1 cellular context compared by ENCODE assay signal in the genomic region with DNA sequence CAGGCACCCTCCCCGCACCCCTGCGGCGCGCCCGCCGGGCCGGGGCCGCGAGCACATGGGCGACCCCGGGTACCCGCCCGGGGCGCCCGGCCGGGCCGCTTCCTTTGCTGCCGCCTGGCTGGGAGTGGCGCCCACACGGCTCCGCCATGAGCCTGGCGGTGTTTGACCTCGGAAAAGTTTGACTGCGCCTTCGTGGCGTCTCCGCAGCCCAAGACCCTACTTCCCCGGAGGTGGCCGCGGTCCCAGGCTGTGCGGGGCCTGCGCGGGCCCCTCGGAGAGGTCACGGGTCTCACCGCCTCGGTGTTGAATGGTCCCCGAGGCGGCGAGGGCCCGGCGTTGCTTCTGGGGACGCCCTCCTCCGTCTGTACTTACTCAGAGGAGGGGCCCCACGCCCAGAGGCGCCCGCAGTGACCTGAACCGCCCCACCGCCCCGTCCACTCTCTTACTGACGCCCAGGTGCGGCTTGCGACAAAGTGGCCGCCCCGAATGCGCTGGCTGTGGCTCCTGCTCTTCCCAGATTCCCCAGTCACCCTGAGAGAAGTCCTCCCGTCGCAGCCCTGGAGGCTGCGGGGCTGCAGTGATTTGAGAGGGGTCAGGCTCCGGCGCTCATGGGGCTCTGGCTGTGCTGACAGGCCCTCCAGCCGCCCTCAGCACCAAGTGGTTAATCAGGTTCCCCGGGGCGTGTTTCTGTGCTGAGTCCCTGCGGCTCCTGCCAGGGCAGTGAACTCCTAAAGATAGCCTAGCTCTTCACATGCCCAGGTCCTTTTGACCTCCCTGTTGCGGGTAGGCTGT.
TF ChIP-seq lines count a peak whose summit lies in the region.

No MANE protein-coding gene starts in this region.

TF ChIP-seq in HepG2, 621 proteins besides CTCF, POLR2A, EP300 and RAD21 (continued from another document and continues in another):
- no peak; the same call in 1 of the 2 replicates for TF ChIP-seq HES4 (CRISPR knock-in tag; IDR thresholded peaks at IDR 0.05; ENCODE audit: borderline replicate concordance)
- TF ChIP-seq, protein P1, sequence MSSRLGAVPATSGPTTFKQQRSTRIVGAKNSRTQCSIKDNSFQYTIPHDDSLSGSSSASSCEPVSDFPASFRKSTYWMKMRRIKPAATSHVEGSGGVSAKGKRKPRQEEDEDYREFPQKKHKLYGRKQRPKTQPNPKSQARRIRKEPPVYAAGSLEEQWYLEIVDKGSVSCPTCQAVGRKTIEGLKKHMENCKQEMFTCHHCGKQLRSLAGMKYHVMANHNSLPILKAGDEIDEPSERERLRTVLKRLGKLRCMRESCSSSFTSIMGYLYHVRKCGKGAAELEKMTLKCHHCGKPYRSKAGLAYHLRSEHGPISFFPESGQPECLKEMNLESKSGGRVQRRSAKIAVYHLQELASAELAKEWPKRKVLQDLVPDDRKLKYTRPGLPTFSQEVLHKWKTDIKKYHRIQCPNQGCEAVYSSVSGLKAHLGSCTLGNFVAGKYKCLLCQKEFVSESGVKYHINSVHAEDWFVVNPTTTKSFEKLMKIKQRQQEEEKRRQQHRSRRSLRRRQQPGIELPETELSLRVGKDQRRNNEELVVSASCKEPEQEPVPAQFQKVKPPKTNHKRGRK (CRISPR knock-in tag; IDR thresholded peaks at IDR 0.05) = no peak
- TF ChIP-seq ATF7-NPFF (CRISPR knock-in tag; IDR thresholded peaks at IDR 0.05; ENCODE audit: low read depth) = 0 out of 2 replicates have a peak, but pooled peaks have one; percentile 43
- no peak for TF ChIP-seq NFAT5 (CRISPR knock-in tag; IDR thresholded peaks at IDR 0.05)
- TF ChIP-seq ZNF143 (CRISPR knock-in tag; IDR thresholded peaks at IDR 0.05) = no peak
- no peak for TF ChIP-seq CREB3 (CRISPR knock-in tag; IDR thresholded peaks at IDR 0.05)
- peak; percentile 75 for TF ChIP-seq POLR2G (IDR thresholded peaks at IDR 0.05; ENCODE audit: low read depth, low read length)
- TF ChIP-seq ZNF652 (CRISPR knock-in tag; IDR thresholded peaks at IDR 0.05; ENCODE audit: borderline replicate concordance, low read depth) = no peak
- no peak for TF ChIP-seq SRSF1 (optimal IDR thresholded peaks at IDR 0.05; ENCODE audit: low read depth, low read length)
- no peak for TF ChIP-seq ZNF564 (CRISPR knock-in tag; IDR thresholded peaks at IDR 0.05)
- TF ChIP-seq, protein P2, sequence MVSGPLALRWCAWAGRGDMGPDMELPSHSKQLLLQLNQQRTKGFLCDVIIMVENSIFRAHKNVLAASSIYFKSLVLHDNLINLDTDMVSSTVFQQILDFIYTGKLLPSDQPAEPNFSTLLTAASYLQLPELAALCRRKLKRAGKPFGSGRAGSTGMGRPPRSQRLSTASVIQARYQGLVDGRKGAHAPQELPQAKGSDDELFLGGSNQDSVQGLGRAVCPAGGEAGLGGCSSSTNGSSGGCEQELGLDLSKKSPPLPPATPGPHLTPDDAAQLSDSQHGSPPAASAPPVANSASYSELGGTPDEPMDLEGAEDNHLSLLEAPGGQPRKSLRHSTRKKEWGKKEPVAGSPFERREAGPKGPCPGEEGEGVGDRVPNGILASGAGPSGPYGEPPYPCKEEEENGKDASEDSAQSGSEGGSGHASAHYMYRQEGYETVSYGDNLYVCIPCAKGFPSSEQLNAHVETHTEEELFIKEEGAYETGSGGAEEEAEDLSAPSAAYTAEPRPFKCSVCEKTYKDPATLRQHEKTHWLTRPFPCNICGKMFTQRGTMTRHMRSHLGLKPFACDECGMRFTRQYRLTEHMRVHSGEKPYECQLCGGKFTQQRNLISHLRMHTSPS (CRISPR knock-in tag; IDR thresholded peaks at IDR 0.05; ENCODE audit: low read depth) = no peak
- no peak for TF ChIP-seq ESRRA (CRISPR knock-in tag; IDR thresholded peaks at IDR 0.05; ENCODE audit: low read depth)
- no peak; the same call in 1 of the 2 replicates for TF ChIP-seq ZSCAN12 (CRISPR knock-in tag; IDR thresholded peaks at IDR 0.05)
- no peak for TF ChIP-seq SNAPC2 (CRISPR knock-in tag; IDR thresholded peaks at IDR 0.05)
- no peak for TF ChIP-seq ZNF883 (CRISPR knock-in tag; IDR thresholded peaks at IDR 0.05; ENCODE audit: not compliant biosample characterization)
- no peak for TF ChIP-seq ZFP41 (CRISPR knock-in tag; IDR thresholded peaks at IDR 0.05; ENCODE audit: borderline replicate concordance)
- TF ChIP-seq TRAFD1 (CRISPR knock-in tag; IDR thresholded peaks at IDR 0.05; ENCODE audit: borderline replicate concordance) = no peak
- 0 out of 2 replicates have a peak, but pooled peaks have one; percentile 20 for TF ChIP-seq ZNF33B (CRISPR knock-in tag; IDR thresholded peaks at IDR 0.05)
- peak; percentile 72; the same call in 1 of the 2 replicates for TF ChIP-seq ZFP91 (CRISPR knock-in tag; IDR thresholded peaks at IDR 0.05; ENCODE audit: borderline replicate concordance)
- TF ChIP-seq ERF (CRISPR knock-in tag; IDR thresholded peaks at IDR 0.05) = no peak
- TF ChIP-seq ZFX (CRISPR knock-in tag; IDR thresholded peaks at IDR 0.05; ENCODE audit: low read depth) = peak; percentile 72
- peak; percentile 41; the same call in 1 of the 2 replicates for TF ChIP-seq ZNF124 (CRISPR knock-in tag; IDR thresholded peaks at IDR 0.05)
- TF ChIP-seq GMEB2 (CRISPR knock-in tag; IDR thresholded peaks at IDR 0.05; ENCODE audit: low read depth) = no peak
- peak; percentile 74 for TF ChIP-seq KDM5B (CRISPR knock-in tag; IDR thresholded peaks at IDR 0.05; ENCODE audit: borderline replicate concordance)
- TF ChIP-seq HNF4G (IDR thresholded peaks at IDR 0.05; ENCODE audit: borderline replicate concordance, low read depth, low read length) = no peak
- TF ChIP-seq HNF4G (CRISPR knock-in tag; IDR thresholded peaks at IDR 0.05; ENCODE audit: borderline replicate concordance, low read depth) = no peak
- no peak for TF ChIP-seq ZSCAN31 (CRISPR knock-in tag; IDR thresholded peaks at IDR 0.05; ENCODE audit: low read depth)
- TF ChIP-seq HMGXB3 (CRISPR knock-in tag; IDR thresholded peaks at IDR 0.05; ENCODE audit: borderline replicate concordance) = no peak
- no peak for TF ChIP-seq CCDC6 (CRISPR knock-in tag; IDR thresholded peaks at IDR 0.05)
- no peak for TF ChIP-seq TOE1 (CRISPR knock-in tag; IDR thresholded peaks at IDR 0.05)
- no peak for TF ChIP-seq ZSCAN20 (CRISPR knock-in tag; IDR thresholded peaks at IDR 0.05; ENCODE audit: borderline replicate concordance)
- TF ChIP-seq, protein P3, sequence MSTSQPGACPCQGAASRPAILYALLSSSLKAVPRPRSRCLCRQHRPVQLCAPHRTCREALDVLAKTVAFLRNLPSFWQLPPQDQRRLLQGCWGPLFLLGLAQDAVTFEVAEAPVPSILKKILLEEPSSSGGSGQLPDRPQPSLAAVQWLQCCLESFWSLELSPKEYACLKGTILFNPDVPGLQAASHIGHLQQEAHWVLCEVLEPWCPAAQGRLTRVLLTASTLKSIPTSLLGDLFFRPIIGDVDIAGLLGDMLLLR (CRISPR knock-in tag; IDR thresholded peaks at IDR 0.05) = no peak
- TF ChIP-seq ZNF17 (CRISPR knock-in tag; IDR thresholded peaks at IDR 0.05) = no peak
- TF ChIP-seq CEBPG (CRISPR knock-in tag; IDR thresholded peaks at IDR 0.05) = no peak
- TF ChIP-seq, protein P4, sequence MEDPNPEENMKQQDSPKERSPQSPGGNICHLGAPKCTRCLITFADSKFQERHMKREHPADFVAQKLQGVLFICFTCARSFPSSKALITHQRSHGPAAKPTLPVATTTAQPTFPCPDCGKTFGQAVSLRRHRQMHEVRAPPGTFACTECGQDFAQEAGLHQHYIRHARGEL (CRISPR knock-in tag; IDR thresholded peaks at IDR 0.05) = no peak
